ENCODE assay signal across 24 cellular contexts in genomic region chr7:11923376-11923922, GRCh38.
"Had no signal": no experiment of that assay in that cellular context is flagged by ENCODE, and none has a peak within 500 bp of the region (broad histone marks: within the 10 kb centered on the region; RNA-seq: fewer than 3 reads in every experiment).

No MANE protein-coding gene starts in this region.

- H3K27me3 ChIP-seq: body of pancreas, cardiac muscle cell, colonic mucosa, left lung, neural progenitor cell, spleen, uterus had no signal

- DNase-seq: activated CD4-positive, alpha-beta T cell treated with anti-CD3 and anti-CD28 coated beads for 36 hours; activated CD4-positive, CD25-positive, alpha-beta regulatory T cell; activated CD8-positive, alpha-beta memory T cell treated with anti-CD3 and anti-CD28 coated beads, Interleukin-2, amount 10 ng/mL, durations not matched to agents 7 days and 5 days; activated CD8-positive, alpha-beta T cell treated with anti-CD3 and anti-CD28 coated beads, Interleukin-2, amount 10 ng/mL, durations not matched to agents 7 days and 5 days; activated T-cell treated with anti-CD3 and anti-CD28 coated beads, Interleukin-2, amount 50 U/mL, for 48 hours; anterior cingulate cortex; body of pancreas; cerebellar nuclear complex; colonic mucosa; effector memory CD4-positive, alpha-beta T cell; left lung; lower lobe of right lung; mesenchymal stem cell; natural killer cell; occipital lobe; right cardiac atrium; spleen; stimulated activated CD4-positive, alpha-beta T cell treated with anti-CD3 and anti-CD28 coated beads, Interleukin-2, amount 100 ng/mL, for 48 hours; stimulated activated naive CD4-positive, alpha-beta T cell treated with Interleukin-2 at 50 U/mL for 16 hours; uterus had no signal

- H3K27ac ChIP-seq: body of pancreas, cardiac muscle cell, colonic mucosa, left lung, lower lobe of right lung, neural progenitor cell, parathyroid adenoma, spleen, thoracic aorta, uterus had no signal

- H3K36me3 ChIP-seq: cardiac muscle cell, colonic mucosa, left lung, lower lobe of right lung, neural progenitor cell, spleen, thoracic aorta, uterus had no signal

- H3K9me3 ChIP-seq: body of pancreas, colonic mucosa, left lung, lower lobe of right lung, thoracic aorta, uterus had no signal

- H3K4me1 ChIP-seq: body of pancreas, colonic mucosa, left lung, lower lobe of right lung, neural progenitor cell, parathyroid adenoma, spleen, uterus had no signal

- ATAC-seq: activated CD4-positive, alpha-beta T cell treated with anti-CD3 and anti-CD28 coated beads for 36 hours; activated CD8-positive, alpha-beta memory T cell treated with anti-CD3 and anti-CD28 coated beads, Interleukin-2, amount 10 ng/mL, durations not matched to agents 7 days and 5 days; activated CD8-positive, alpha-beta T cell treated with anti-CD3 and anti-CD28 coated beads, Interleukin-2, amount 10 ng/mL, durations not matched to agents 7 days and 5 days; body of pancreas; left lung; lower lobe of right lung; natural killer cell; right cardiac atrium had no signal

- H3K4me3 ChIP-seq: body of pancreas, cardiac muscle cell, colonic mucosa, left lung, lower lobe of right lung, neural progenitor cell, spleen, thoracic aorta, uterus had no signal
